Comparison of ENCODE assay signal across 23 cellular contexts in the genomic region with DNA sequence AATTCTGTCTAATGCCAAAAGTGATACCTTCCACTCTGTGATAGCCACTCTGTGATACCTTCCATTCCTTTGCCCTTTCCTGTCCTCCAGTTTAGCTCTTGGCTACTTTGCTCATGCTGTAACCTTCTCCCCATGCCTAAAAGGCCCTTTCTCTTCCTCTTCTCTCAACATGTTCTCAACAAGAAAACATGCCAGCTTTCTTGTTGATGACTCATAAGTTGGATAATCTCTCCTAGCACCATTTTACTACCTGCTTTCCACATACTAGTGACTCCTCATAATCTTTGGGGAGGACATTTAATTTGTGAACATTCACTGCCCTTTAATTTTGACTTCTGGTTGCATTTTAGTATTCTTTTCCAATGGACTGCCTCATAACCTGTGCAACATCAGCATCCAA. TPM values are rescaled to one million over a fixed set of nuclear protein-coding genes. Genes with fewer than 3 reads are reported as not detected.
"Had no signal": no experiment of that assay in that cellular context is flagged by ENCODE, and none has a peak within 500 bp of the region (broad histone marks: within the 10 kb centered on the region; RNA-seq: fewer than 3 reads in every experiment).

No MANE protein-coding gene starts in this region.

- H3K9me3 ChIP-seq: tibial artery had no signal

- DNase-seq: activated B cell treated with CpG ODN at 0.5 μM for 24 hours; activated CD4-positive, alpha-beta memory T cell treated with anti-CD3 and anti-CD28 coated beads, Interleukin-2, amount 10 ng/mL, durations not matched to agents 7 days and 5 days; activated CD4-positive, alpha-beta T cell treated with anti-CD3 and anti-CD28 coated beads for 4 hours; activated naive CD4-positive, alpha-beta T cell; activated T-cell treated with anti-CD3 and anti-CD28 coated beads, Interleukin-2, amount 50 U/mL, for 1 hour; aorta; brain microvascular endothelial cell; nucleus accumbens; stimulated activated CD4-positive, alpha-beta T cell treated with anti-CD3 and anti-CD28 coated beads, Interleukin-12 subunit alpha, Interleukin-12 subunit beta, amount 100 ng/mL, for 4 hours; stimulated activated CD4-positive, alpha-beta T cell treated with anti-CD3 and anti-CD28 coated beads, Interleukin-2, amount 100 ng/mL, for 24 hours; stimulated activated naive CD4-positive, alpha-beta T cell treated with Interleukin-2 at 50 U/mL for 16 hours; T-helper 9 cell; tibial artery had no signal

- H3K79me2 ChIP-seq: hepatocyte had no signal

- H3K4me3 ChIP-seq: coronary artery, hepatocyte, lung, tibial artery had no signal

- ATAC-seq: activated T-helper 17 cell treated with anti-CD3 and anti-CD28 coated beads, Interleukin-2, amount 50 U/mL, for 72 hours; natural killer cell treated with Interleukin-12 subunit alpha and Interleukin-12 subunit beta and Interleukin-15 and Interleukin-18, amount 100 ng/mL, for 72 hours had no signal

- H3K27ac ChIP-seq: brain microvascular endothelial cell, coronary artery, hepatocyte, tibial artery had no signal

- H3K27me3 ChIP-seq: brain microvascular endothelial cell, hepatocyte, tibial artery had no signal

- H3K36me3 ChIP-seq: brain microvascular endothelial cell, tibial artery had no signal

- H3K4me2 ChIP-seq: hepatocyte had no signal

- H2AFZ ChIP-seq: hepatocyte had no signal

RNA-seq across cellular contexts. Expression of gene NT5C1B, which starts 55.9 kb away (rescaled TPM):
- total RNA-seq: activated B cell treated with CpG ODN at 0.5 μM for 24 hours; activated CD4-positive, alpha-beta memory T cell treated with anti-CD3 and anti-CD28 coated beads, Interleukin-2, amount 10 ng/mL, durations not matched to agents 7 days and 5 days; activated T-helper 17 cell treated with anti-CD3 and anti-CD28 coated beads, Interleukin-2, amount 50 U/mL, for 72 hours; aorta; hepatocyte; lung; mesothelial cell of epicardium; natural killer cell treated with Interleukin-12 subunit alpha and Interleukin-12 subunit beta and Interleukin-15 and Interleukin-18, amount 100 ng/mL, for 72 hours; posterior vena cava; subcutaneous adipose tissue; urinary bladder had no signal
- polyA plus RNA-seq: aorta, esophagus, lung had no signal
